ENCODE assay signal across 24 cellular contexts in the genomic region with DNA sequence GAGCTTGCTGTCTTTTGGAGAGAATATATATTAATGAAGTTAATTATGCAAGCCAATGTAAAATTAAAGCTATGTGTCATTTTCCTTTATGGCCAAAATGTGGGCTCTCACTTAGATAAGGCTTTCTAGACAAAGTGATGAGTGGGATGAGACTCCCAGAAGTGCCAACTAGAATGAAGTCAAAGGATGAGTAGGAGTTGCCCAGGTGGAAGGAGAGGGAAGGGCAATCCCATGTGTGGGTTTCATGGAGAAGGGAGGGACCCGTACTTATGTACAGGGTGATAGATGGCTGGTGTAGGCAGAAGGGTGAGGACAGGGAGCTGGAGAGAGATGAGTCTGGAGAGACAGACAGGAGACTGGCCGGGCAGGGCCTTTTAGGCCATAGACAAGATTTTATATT.
"Had no signal": no experiment of that assay in that cellular context is flagged by ENCODE, and none has a peak within 500 bp of the region (broad histone marks: within the 10 kb centered on the region; RNA-seq: fewer than 3 reads in every experiment).

No MANE protein-coding gene starts in this region.

- H3K36me3 ChIP-seq: adrenal gland, brain microvascular endothelial cell, esophagus squamous epithelium, gastroesophageal sphincter had no signal

- ATAC-seq: activated CD4-positive, alpha-beta T cell treated with anti-CD3 and anti-CD28 coated beads for 36 hours; activated CD8-positive, alpha-beta memory T cell treated with anti-CD3 and anti-CD28 coated beads, Interleukin-2, amount 10 ng/mL, durations not matched to agents 7 days and 5 days; activated CD8-positive, alpha-beta T cell treated with anti-CD3 and anti-CD28 coated beads, Interleukin-2, amount 10 ng/mL, durations not matched to agents 7 days and 5 days; activated naive CD8-positive, alpha-beta T cell treated with anti-CD3 and anti-CD28 coated beads, Interleukin-2, amount 50 U/mL, for 24 hours; gastroesophageal sphincter had no signal

- H3K9me3 ChIP-seq: esophagus squamous epithelium, gastroesophageal sphincter had no signal

- DNase-seq: activated CD4-positive, alpha-beta memory T cell treated with anti-CD3 and anti-CD28 coated beads for 36 hours; activated CD4-positive, alpha-beta T cell treated with anti-CD3 and anti-CD28 coated beads for 36 hours; activated CD4-positive, alpha-beta T cell treated with anti-CD3 and anti-CD28 coated beads, Interleukin-2, amount 10 ng/mL, durations not matched to agents 24 days and 14 days; activated CD4-positive, CD25-positive, alpha-beta regulatory T cell; activated CD4-positive, CD25-positive, alpha-beta regulatory T cell treated with anti-CD3 and anti-CD28 coated beads, Interleukin-2, amount 50 U/mL, for 72 hours; activated CD8-positive, alpha-beta memory T cell treated with anti-CD3 and anti-CD28 coated beads, Interleukin-2, amount 10 ng/mL, durations not matched to agents 7 days and 5 days; activated CD8-positive, alpha-beta memory T cell treated with anti-CD3 and anti-CD28 coated beads, Interleukin-2, amount 50 U/mL, for 4 hours; activated CD8-positive, alpha-beta T cell treated with anti-CD3 and anti-CD28 coated beads, Interleukin-2, amount 10 ng/mL, durations not matched to agents 7 days and 5 days; activated effector memory CD4-positive, alpha-beta T cell treated with anti-CD3 and anti-CD28 coated beads, Interleukin-2, amount 50 U/mL, for 16 hours; activated naive CD4-positive, alpha-beta T cell treated with anti-CD3 and anti-CD28 coated beads for 36 hours; activated naive CD8-positive, alpha-beta T cell treated with anti-CD3 and anti-CD28 coated beads for 36 hours; activated naive CD8-positive, alpha-beta T cell treated with anti-CD3 and anti-CD28 coated beads, Interleukin-2, amount 50 U/mL, for 24 hours; activated T-cell treated with anti-CD3 and anti-CD28 coated beads, Interleukin-2, amount 50 U/mL, for 1 hour; activated T-cell treated with anti-CD3 and anti-CD28 coated beads, Interleukin-2, amount 50 U/mL, for 48 hours; adrenal gland; amygdala; brain microvascular endothelial cell; dorsolateral prefrontal cortex; effector memory CD4-positive, alpha-beta T cell; endodermal cell; esophagus squamous epithelium; T-helper 2 cell had no signal

- H3K4me3 ChIP-seq: adrenal gland, coronary artery, dorsolateral prefrontal cortex, esophagus squamous epithelium, gastroesophageal sphincter had no signal

- H3K27ac ChIP-seq: adrenal gland, brain microvascular endothelial cell, coronary artery, esophagus squamous epithelium, gastroesophageal sphincter had no signal

- H3K27me3 ChIP-seq: adrenal gland, dorsolateral prefrontal cortex, esophagus squamous epithelium, gastroesophageal sphincter had no signal
